ENCODE assay signal across 12 cellular contexts in the genomic region with DNA sequence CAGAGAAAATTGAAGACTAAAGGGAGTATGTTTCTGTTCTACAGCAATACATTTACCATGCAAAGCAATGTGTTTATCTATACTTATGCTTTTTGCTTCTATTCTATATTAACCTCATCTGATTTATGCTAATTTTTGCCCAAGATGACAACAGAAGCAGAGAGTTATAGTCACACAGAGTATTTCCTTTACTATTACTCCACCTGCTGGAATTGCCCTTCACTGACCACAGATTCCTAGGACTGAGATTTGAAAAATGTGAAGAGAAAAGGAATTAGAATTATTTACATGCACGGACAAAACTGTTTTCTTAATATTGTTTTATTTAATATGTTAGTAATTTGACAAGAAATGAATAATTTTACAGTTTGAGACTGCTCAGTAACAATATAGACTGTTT.
DNase-seq lines count a peak whose midpoint lies in the region; ATAC-seq and TF ChIP-seq lines count a peak whose summit lies in the region.
"Had no signal": no experiment of that assay in that cellular context is flagged by ENCODE, and none has a peak within 500 bp of the region (broad histone marks: within the 10 kb centered on the region; RNA-seq: fewer than 3 reads in every experiment).

No MANE protein-coding gene starts in this region.

- H4K20me1 ChIP-seq in smooth muscle cell (ENCODE audit: low read depth): no peaks in the 10 kb centered on the region

- DNase-seq in NCI-H510A treated with DMSO at 0.1 percent for 48 hours (lab: John Stamatoyannopoulos, UW): peak; percentile 14
- no peak for DNase-seq in NCI-H510A (lab: John Stamatoyannopoulos, UW)
- DNase-seq in Panc1 (ENCODE audit: low read depth, low spot score): no peak
- peak; percentile 2 for DNase-seq in glomerular visceral epithelial cell (ENCODE audit: extremely low spot score)
- DNase-seq in smooth muscle cell (lab: John Stamatoyannopoulos, UW; ENCODE audit: unreplicated experiment): no peak
- DNase-seq in MG63: no peak
- no peak for DNase-seq in KG1 (lab: John Stamatoyannopoulos, UW)
- DNase-seq in nucleus accumbens (lab: John Stamatoyannopoulos, UW): no peak
- DNase-seq: activated CD8-positive, alpha-beta T cell treated with anti-CD3 and anti-CD28 coated beads for 36 hours; esophagus squamous epithelium; Karpas-422; stimulated activated naive CD8-positive, alpha-beta T cell treated with anti-CD3 and anti-CD28 coated beads, Interleukin-15, amount 100 ng/mL, for 72 hours had no signal

- peak; percentile 19; the same call in 1 of the 2 replicates for TF ChIP-seq CTCF in Panc1 (IDR thresholded peaks at IDR 0.05)
- peak; percentile 57 for TF ChIP-seq CTCF in smooth muscle cell (IDR thresholded peaks at IDR 0.05; ENCODE audit: borderline replicate concordance, insufficient read depth, poor library complexity, severe bottlenecking)

- no peaks in the 10 kb centered on the region for H3K4me1 ChIP-seq in Panc1 (ENCODE audit: control insufficient read depth, insufficient read depth, low read length)
- no peaks in the 10 kb centered on the region for H3K4me1 ChIP-seq in smooth muscle cell (ENCODE audit: low read depth)
- H3K4me1 ChIP-seq: esophagus squamous epithelium had no signal

- H3K9ac ChIP-seq in smooth muscle cell (ENCODE audit: low read depth): no peak overlapping the region

- H3K4me2 ChIP-seq in smooth muscle cell: no peak overlapping the region

- H3K27me3 ChIP-seq in Panc1 (ENCODE audit: control insufficient read depth, insufficient read depth, low read length) (no peaks in the 10 kb centered on the region), smooth muscle cell (ENCODE audit: low read depth) (no peaks in the 10 kb centered on the region), MG63 (no peaks in the 10 kb centered on the region)
- H3K27me3 ChIP-seq: esophagus squamous epithelium had no signal

- CTCF ChIA-PET in Panc1 (lab: Charles Lee): no interaction called here

- no TSS peak for BruUV-seq in Panc1 (replicated peaks; lab: Mats Ljungman, UMichigan)

- in situ Hi-C loops in Panc1 (cut with HindIII; ENCODE audit: low pct_unique_long_range_greater_than_20kb, low sequenced_read_pairs): no loop called here

- no peaks in the 10 kb centered on the region for H3F3A ChIP-seq in smooth muscle cell (ENCODE audit: low read depth)

- H3K36me3 ChIP-seq in Panc1 (ENCODE audit: control insufficient read depth, insufficient read depth, low read length): no peaks in the 10 kb centered on the region
- H3K36me3 ChIP-seq in smooth muscle cell (ENCODE audit: low read depth): no peaks in the 10 kb centered on the region
- H3K36me3 ChIP-seq in MG63: no peaks in the 10 kb centered on the region
- H3K36me3 ChIP-seq: esophagus squamous epithelium had no signal

- H3K79me2 ChIP-seq in smooth muscle cell (ENCODE audit: low read depth): no peaks in the 10 kb centered on the region

- POLR2A ChIA-PET in Panc1 (lab: Charles Lee): no interaction called here

- H3K4me3 ChIP-seq in Panc1 (ENCODE audit: low read depth in 2 of 2, low read length in 2 of 2) (no peak overlapping the region), smooth muscle cell (no peak overlapping the region), MG63 (no peak overlapping the region)
- H3K4me3 ChIP-seq: esophagus squamous epithelium had no signal

- ATAC-seq in Panc1: no peak
- ATAC-seq: activated CD8-positive, alpha-beta T cell treated with anti-CD3 and anti-CD28 coated beads for 36 hours; stimulated activated naive CD8-positive, alpha-beta T cell treated with anti-CD3 and anti-CD28 coated beads, Interleukin-15, amount 100 ng/mL, for 72 hours had no signal

- WGBS in smooth muscle cell (ENCODE audit: low lambda C conversion rate): 40% methylated on average over 1 of the region's 1 CpG

- intact Hi-C loops in Panc1 (cut with micrococcal nuclease; ENCODE audit: unreplicated experiment): loop anchor here (5.0 kb wide), 1 partner anchor 423 kb away; no protein-coding TSS in a partner anchor

- no peak overlapping the region for H2AFZ ChIP-seq in smooth muscle cell (ENCODE audit: low read depth)

- H3K27ac ChIP-seq in Panc1 (ENCODE audit: low read length): no peak overlapping the region
- no peak overlapping the region for H3K27ac ChIP-seq in smooth muscle cell (ENCODE audit: low read depth)
- H3K27ac ChIP-seq: esophagus squamous epithelium had no signal

- no peaks in the 10 kb centered on the region for H3K9me3 ChIP-seq in Panc1 (ENCODE audit: control insufficient read depth, insufficient read depth, low read depth, low read length)
- no peaks in the 10 kb centered on the region for H3K9me3 ChIP-seq in smooth muscle cell (replicated peaks; ENCODE audit: low read depth)
- no peaks in the 10 kb centered on the region for H3K9me3 ChIP-seq in MG63
- H3K9me3 ChIP-seq: esophagus squamous epithelium had no signal

Comparison
In these comparisons a context has a peak if more than half of its experiments do, and no peak if none do; other contexts are left out.
1. DNase-seq: peak in NCI-H510A treated with DMSO at 0.1 percent for 48 hours (single experiment) and glomerular visceral epithelial cell (single experiment); none in NCI-H510A (single experiment), Panc1 (single experiment), smooth muscle cell (single experiment), MG63 (single experiment), KG1 (single experiment) and nucleus accumbens (0 of 56).